ENCODE assay signal across 26 cellular contexts in the genomic region with DNA sequence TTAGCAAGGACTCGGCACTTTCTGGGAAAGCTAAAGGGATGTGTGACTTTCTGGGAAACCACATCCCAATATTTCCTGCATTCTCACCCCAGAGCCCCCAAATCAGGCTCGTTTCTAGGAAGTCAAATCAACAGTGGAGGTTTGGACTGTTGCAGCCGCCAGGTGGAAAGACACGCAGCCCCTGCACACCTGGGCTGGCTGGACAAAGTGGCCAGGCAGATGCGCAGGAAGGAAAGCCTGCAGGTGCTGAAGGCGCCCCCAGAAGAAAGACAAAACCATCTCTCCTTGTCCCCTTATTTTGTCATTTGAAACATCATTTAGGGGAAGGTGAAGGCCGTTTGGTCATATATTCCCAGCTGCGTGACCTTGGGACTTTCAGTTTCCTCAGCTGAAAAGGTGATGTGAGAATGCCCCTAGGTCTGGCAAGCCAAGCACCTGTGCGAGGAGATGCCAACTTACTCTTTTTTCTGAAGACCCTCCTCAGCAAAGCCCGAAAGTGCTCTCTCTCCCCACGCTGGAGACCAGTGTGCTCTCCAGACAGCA.
DNase-seq lines count a peak whose midpoint lies in the region; ATAC-seq, FAIRE-seq and TF ChIP-seq lines count a peak whose summit lies in the region.
"Had no signal": no experiment of that assay in that cellular context is flagged by ENCODE, and none has a peak within 500 bp of the region (broad histone marks: within the 10 kb centered on the region; RNA-seq: fewer than 3 reads in every experiment).

No MANE protein-coding gene starts in this region.

- H3K4me1 ChIP-seq in breast epithelium (no peaks in the 10 kb centered on the region), GM12878 (ENCODE audit: control insufficient read depth, insufficient read depth, low read length) (peaks cover 53% of the 10 kb centered on the region), mucosa of rectum (ENCODE audit: control insufficient read depth in 2 of 2, insufficient read depth in 2 of 2, low read length in 2 of 2) (peaks cover 30 to 34% of the 10 kb centered on the region in 2 donors), tibial nerve (no peaks in the 10 kb centered on the region)

- H3K27me3 ChIP-seq in breast epithelium (no peaks in the 10 kb centered on the region), GM12878 (replicated peaks in 1 of 2; ENCODE audit: control insufficient read depth in 2 of 2, insufficient read depth in 2 of 2, low read length in 1 of 2) (no peaks in the 10 kb centered on the region), mucosa of rectum (ENCODE audit: control insufficient read depth in 2 of 2, insufficient read depth in 2 of 2, low read length in 2 of 2) (no peaks in the 10 kb centered on the region), tibial nerve (no peaks in the 10 kb centered on the region)

- BruUV-seq in MCF 10A (replicated peaks; lab: Mats Ljungman, UMichigan) (no TSS peak), GM12878 (replicated peaks; lab: Mats Ljungman, UMichigan) (no TSS peak)

- H3K9me3 ChIP-seq in breast epithelium (no peaks in the 10 kb centered on the region), GM12878 (replicated peaks; ENCODE audit: control insufficient read depth, insufficient read depth, low read length) (no peaks in the 10 kb centered on the region), mucosa of rectum (ENCODE audit: control insufficient read depth in 2 of 2, low read length in 2 of 2) (no peaks in the 10 kb centered on the region), tibial nerve (no peaks in the 10 kb centered on the region)

- TF ChIP-seq EP300 in GM12878 (IDR thresholded peaks at IDR 0.05; ENCODE audit: borderline replicate concordance in 1 of 2, control insufficient read depth in 1 of 2, low read depth in 2 of 2, low read length in 2 of 2) (no peak), tibial nerve (IDR thresholded peaks at IDR 0.05) (no peak)

- H3K79me2 ChIP-seq in GM12878 (ENCODE audit: control insufficient read depth, insufficient read depth, low read length): no peaks in the 10 kb centered on the region

- in situ Hi-C loops in GM12878 (cut with MboI): no loop called here

- no peak for TF ChIP-seq CTCF in MCF 10A (IDR thresholded peaks at IDR 0.05; ENCODE audit: unreplicated experiment)
- no peak for TF ChIP-seq CTCF in breast epithelium (IDR thresholded peaks at IDR 0.05)
- no peak for TF ChIP-seq CTCF in GM12878 (IDR thresholded peaks at IDR 0.05 in 2 of 3, conservative IDR thresholded peaks at IDR 0.05 in 1 of 3; ENCODE audit: control insufficient read depth in 2 of 3, extremely low read depth in 1 of 3, insufficient read depth in 1 of 3, low read depth in 3 of 3, low read length in 3 of 3)
- no peak for TF ChIP-seq CTCF in tibial nerve (IDR thresholded peaks at IDR 0.05)

- no peak for TF ChIP-seq RAD21 in GM12878 (IDR thresholded peaks at IDR 0.05; ENCODE audit: insufficient read depth, low read depth, low read length)

- H3K27me3 Mint-ChIP-seq in MCF 10A (ENCODE audit: insufficient read depth, unreplicated experiment): no peaks in the 10 kb centered on the region
- H3K27me3 Mint-ChIP-seq: T-cell had no signal

- H3K27ac ChIP-seq in breast epithelium: no peak overlapping the region
- no peak overlapping the region for H3K27ac ChIP-seq in GM12878 (ENCODE audit: control insufficient read depth, insufficient read depth)
- peak overlapping the region; percentile 11 to 66 for H3K27ac ChIP-seq in mucosa of rectum (ENCODE audit: low read depth in 2 of 2, low read length in 2 of 2)
- no peak overlapping the region for H3K27ac ChIP-seq in tibial nerve
- H3K27ac ChIP-seq: 22Rv1 had no signal

- H2AFZ ChIP-seq in GM12878 (ENCODE audit: control insufficient read depth, low read depth, low read length): no peak overlapping the region

- no peak overlapping the region for H3K9ac ChIP-seq in GM12878 (ENCODE audit: control insufficient read depth, insufficient read depth, low read length)
- no peak overlapping the region for H3K9ac ChIP-seq in mucosa of rectum (ENCODE audit: low read depth in 1 of 2, low read length in 2 of 2)

- FAIRE-seq in GM12878 (lab: Jason Lieb, UNC): no peak
- FAIRE-seq: GM12892, GM19239, H1 had no signal

- H3K36me3 ChIP-seq in breast epithelium: no peaks in the 10 kb centered on the region
- no peaks in the 10 kb centered on the region for H3K36me3 ChIP-seq in GM12878 (ENCODE audit: control insufficient read depth in 2 of 2, insufficient read depth in 2 of 2, low read length in 1 of 2)
- H3K36me3 ChIP-seq in mucosa of rectum (ENCODE audit: control insufficient read depth in 2 of 2, insufficient read depth in 2 of 2, low read length in 2 of 2): no peaks in the 10 kb centered on the region
- no peaks in the 10 kb centered on the region for H3K36me3 ChIP-seq in tibial nerve

- TF ChIP-seq POLR2A in breast epithelium (IDR thresholded peaks at IDR 0.05) (no peak), GM12878 (IDR thresholded peaks at IDR 0.05; ENCODE audit: low read depth, low read length) (no peak), tibial nerve (IDR thresholded peaks at IDR 0.05) (no peak)

- H3K27ac Mint-ChIP-seq in MCF 10A (ENCODE audit: low read depth, unreplicated experiment): peak overlapping the region; percentile 77
- H3K27ac Mint-ChIP-seq: CD8-positive, alpha-beta T cell; T-cell had no signal

- RAD21 ChIA-PET in GM12878 (lab: Charles Lee; ENCODE audit: unreplicated experiment): interaction anchor here (0.7 to 8.4 kb wide), 8 partner anchors 33 to 183 kb away, joined by 3 to 147 read pairs (median 6); partner anchors contain the start of gene CPEB4

- ATAC-seq in GM12878: no peak
- ATAC-seq: CD8-positive, alpha-beta T cell; HCT116; T-cell had no signal

- no peak for DNase-seq in MCF 10A (ENCODE audit: unreplicated experiment)
- DNase-seq in breast epithelium (ENCODE audit: low spot score in 2 of 2): no peak
- no peak for DNase-seq in GM12878 (ENCODE audit: low read depth, low spot score)
- no peak for DNase-seq in GM19238 (ENCODE audit: insufficient read length, low spot score)
- DNase-seq in kidney tubule cell (ENCODE audit: low spot score): no peak
- DNase-seq in KG1 (lab: John Stamatoyannopoulos, UW): no peak
- no peak for DNase-seq in tibial nerve (ENCODE audit: low spot score in 2 of 2)
- DNase-seq: C1 segment of cervical spinal cord; Calu3; CD8-positive, alpha-beta T cell; DMS153; NCI-H1092; NCI-H146; NCI-H2029; NCI-H226; NCI-H510A treated with DMSO at 0.1 percent for 48 hours; NCI-H774; PC-9; SIG-M5; T-cell had no signal

- CTCF ChIA-PET in MCF 10A (lab: Yijun Ruan, JAX): interaction anchor here (0.5 to 1.7 kb wide), 4 partner anchors 19 to 1429 kb away, joined by 3 to 4 read pairs (median 3); no protein-coding TSS in a partner anchor
- CTCF ChIA-PET in GM12878 (lab: Yijun Ruan, JAX): interaction anchor here (0.6 to 7.8 kb wide), 8 partner anchors 12 to 99 kb away, joined by 3 to 87 read pairs (median 3); partner anchors contain the start of gene CPEB4

- peaks cover 63% of the 10 kb centered on the region for H3K4me1 Mint-ChIP-seq in MCF 10A (ENCODE audit: insufficient read depth, unreplicated experiment)

- H4K20me1 ChIP-seq in GM12878 (ENCODE audit: control insufficient read depth, insufficient read depth): no peaks in the 10 kb centered on the region

- no peak overlapping the region for H3K4me2 ChIP-seq in GM12878 (ENCODE audit: control insufficient read depth, insufficient read depth)

- POLR2A ChIA-PET in MCF 10A (lab: Yijun Ruan, JAX): interaction anchor here (1.1 to 9.8 kb wide), 9 partner anchors 8 to 106 kb away, joined by 3 to 112 read pairs (median 6); partner anchors contain the start of gene CPEB4
- POLR2A ChIA-PET in GM12878 (lab: Charles Lee): interaction anchor here (0.6 to 1.2 kb wide), 3 partner anchors 19 to 122 kb away, joined by 3 to 4 read pairs (median 4); no protein-coding TSS in a partner anchor

- no peaks in the 10 kb centered on the region for H3K9me3 Mint-ChIP-seq in MCF 10A (ENCODE audit: unreplicated experiment)
- H3K9me3 Mint-ChIP-seq: CD8-positive, alpha-beta T cell; T-cell had no signal

- H3K4me3 Mint-ChIP-seq in MCF 10A (ENCODE audit: unreplicated experiment): no peak overlapping the region
- H3K4me3 Mint-ChIP-seq: CD8-positive, alpha-beta T cell; T-cell had no signal

- 71% methylated on average over 11 of the region's 11 CpGs for WGBS in GM12878 (ENCODE audit: insufficient coverage, insufficient replicate concordance, low lambda C conversion rate, missing lambda C conversion rate)
- 82 to 86% methylated on average over 11 of the region's 11 CpGs for WGBS in tibial nerve, 2 donors

- intact Hi-C loops in MCF 10A (cut with micrococcal nuclease) (no loop called here), breast epithelium (cut with DNase I; ENCODE audit: low total_unique reads) (no loop called here), GM12878 (cut with micrococcal nuclease; ENCODE audit: unreplicated experiment) (no loop called here)

- no peaks in the 10 kb centered on the region for H3K36me3 Mint-ChIP-seq in MCF 10A (ENCODE audit: insufficient read depth, unreplicated experiment)
- H3K36me3 Mint-ChIP-seq: CD8-positive, alpha-beta T cell; T-cell had no signal

- no peak overlapping the region for H3K4me3 ChIP-seq in breast epithelium
- no peak overlapping the region for H3K4me3 ChIP-seq in GM12878
- H3K4me3 ChIP-seq in mucosa of rectum (ENCODE audit: low read length in 2 of 2): no peak overlapping the region
- no peak overlapping the region for H3K4me3 ChIP-seq in tibial nerve
- H3K4me3 ChIP-seq: PC-9 had no signal

- SMC1A ChIA-PET in GM12878 (lab: Charles Lee; ENCODE audit: uncharacterized antibody, unreplicated experiment): interaction anchor here (0.8 to 12.0 kb wide), 10 partner anchors 10 to 134 kb away, joined by 3 to 271 read pairs (median 4); no protein-coding TSS in a partner anchor

TF ChIP-seq in GM12878, 131 proteins besides CTCF, POLR2A, EP300 and RAD21:
- TF ChIP-seq ZBED1 (IDR thresholded peaks at IDR 0.05; ENCODE audit: borderline replicate concordance) (no peak), NR2F1 (conservative IDR thresholded peaks at IDR 0.05) (peak; percentile 47; the same call in 1 of the 2 replicates), GATAD2B (conservative IDR thresholded peaks at IDR 0.05; ENCODE audit: low read depth) (no peak), EED (IDR thresholded peaks at IDR 0.05; ENCODE audit: low read depth) (no peak), JUND (IDR thresholded peaks at IDR 0.05; ENCODE audit: low read depth, low read length) (no peak), IKZF1 (conservative IDR thresholded peaks at IDR 0.05) (peak; percentile 38; the same call in 1 of the 2 replicates)
TF ChIP-seq in GM12878: peak in this region for 2.

Comparison
In these comparisons a context has a peak if more than half of its experiments do, and no peak if none do; other contexts are left out.
1. H3K27ac ChIP-seq: peak in mucosa of rectum (2 of 2); none in breast epithelium (0 of 2), GM12878 (single experiment) and tibial nerve (0 of 4).